Comparison of ENCODE assay signal across 8 cellular contexts in genomic region chr9:76810377-76810957, GRCh38. TPM values are rescaled to one million over a fixed set of nuclear protein-coding genes. Genes with fewer than 3 reads are reported as not detected.
DNase-seq lines count a peak whose midpoint lies in the region; ATAC-seq and TF ChIP-seq lines count a peak whose summit lies in the region.
"Had no signal": no experiment of that assay in that cellular context is flagged by ENCODE, and none has a peak within 500 bp of the region (broad histone marks: within the 10 kb centered on the region; RNA-seq: fewer than 3 reads in every experiment).

No MANE protein-coding gene starts in this region.

- no peak overlapping the region for H3K4me3 Mint-ChIP-seq in endodermal cell
- H3K4me3 Mint-ChIP-seq: activated naive CD4-positive, alpha-beta T cell treated with anti-CD3 and anti-CD28 coated beads, Interleukin-2, amount 50 U/mL, for 24 hours had no signal

- H3K79me1 ChIP-seq in mesenchymal stem cell (replicated peaks; ENCODE audit: low read length, poor library complexity, severe bottlenecking) = no peaks in the 10 kb centered on the region

- no peak overlapping the region for H3K4me3 ChIP-seq in Peyer's patch
- no peak overlapping the region for H3K4me3 ChIP-seq in endodermal cell (ENCODE audit: low read length)
- no peak overlapping the region for H3K4me3 ChIP-seq in mesenchymal stem cell (ENCODE audit: insufficient read depth in 1 of 2, low read depth in 1 of 2, low read length in 2 of 2)

- no peak overlapping the region for H2BK5ac ChIP-seq in mesenchymal stem cell (ENCODE audit: low read depth, low read length, poor library complexity, severe bottlenecking)

- TF ChIP-seq EP300 in Ishikawa (IDR thresholded peaks at IDR 0.05; ENCODE audit: borderline replicate concordance) = no peak

- H3K9me3 Mint-ChIP-seq in endodermal cell = no peaks in the 10 kb centered on the region
- H3K9me3 Mint-ChIP-seq: activated naive CD4-positive, alpha-beta T cell treated with anti-CD3 and anti-CD28 coated beads, Interleukin-2, amount 50 U/mL, for 24 hours had no signal

- peak; percentile 61 for ATAC-seq in GM19467 (IDR thresholded peaks at IDR 0.05; ENCODE audit: unreplicated experiment)

- H3K4me1 Mint-ChIP-seq in endodermal cell = no peaks in the 10 kb centered on the region
- H3K4me1 Mint-ChIP-seq: activated naive CD4-positive, alpha-beta T cell treated with anti-CD3 and anti-CD28 coated beads, Interleukin-2, amount 50 U/mL, for 24 hours had no signal

- DNase-seq in G401 (ENCODE audit: low spot score) (peak; percentile 73), Peyer's patch (peak in 1 of 3 donors; percentile 76), endodermal cell (peak; percentile 83), mesenchymal stem cell (peak; percentile 66), 8988T (no peak)

- no peak overlapping the region for H3K23ac ChIP-seq in mesenchymal stem cell (ENCODE audit: low read length in 2 of 2)

- TF ChIP-seq CTCF in Peyer's patch (IDR thresholded peaks at IDR 0.05) (peak in 5 of 6 experiments; percentile 45 to 97 (median 92)), endodermal cell (conservative IDR thresholded peaks at IDR 0.05) (peak; percentile 95)

- H2AFZ ChIP-seq in mesenchymal stem cell (ENCODE audit: low read depth, low read length) = no peak overlapping the region

- H3K18ac ChIP-seq in mesenchymal stem cell (ENCODE audit: low read depth in 1 of 2, low read length in 2 of 2) = no peak overlapping the region

- H2AK5ac ChIP-seq in mesenchymal stem cell (ENCODE audit: low read length, severe bottlenecking) = no peak overlapping the region

- no peaks in the 10 kb centered on the region for H3K36me3 ChIP-seq in Peyer's patch
- H3K36me3 ChIP-seq in endodermal cell (ENCODE audit: control insufficient read depth, insufficient read depth, low read length) = no peaks in the 10 kb centered on the region
- H3K36me3 ChIP-seq in mesenchymal stem cell (ENCODE audit: control insufficient read depth in 1 of 2, insufficient read depth in 2 of 2, low read depth in 1 of 2, low read length in 2 of 2) = peaks cover 0 to 7% of the 10 kb centered on the region in 2 experiments

- in situ Hi-C loops in G401 (cut with HindIII; ENCODE audit: low sequenced_read_pairs) = no loop called here

- peak; percentile 88 for TF ChIP-seq RAD21 in Ishikawa (IDR thresholded peaks at IDR 0.05; ENCODE audit: low read depth)

- peaks cover 5% of the 10 kb centered on the region for H3K27me3 Mint-ChIP-seq in endodermal cell (ENCODE audit: insufficient read depth)

- no peak overlapping the region for H3K14ac ChIP-seq in mesenchymal stem cell (ENCODE audit: low read length in 2 of 2)

- H3K27me3 ChIP-seq in Peyer's patch = no peaks in the 10 kb centered on the region
- no peaks in the 10 kb centered on the region for H3K27me3 ChIP-seq in endodermal cell (ENCODE audit: control insufficient read depth, insufficient read depth, low read length, poor library complexity, severe bottlenecking)
- no peaks in the 10 kb centered on the region for H3K27me3 ChIP-seq in mesenchymal stem cell (ENCODE audit: control insufficient read depth in 1 of 2, insufficient read depth in 1 of 2, low read length in 2 of 2)

- H3K4me1 ChIP-seq in Peyer's patch (no peaks in the 10 kb centered on the region), endodermal cell (ENCODE audit: control insufficient read depth, insufficient read depth, low read length) (no peaks in the 10 kb centered on the region), mesenchymal stem cell (ENCODE audit: control insufficient read depth, insufficient read depth, low read depth, low read length) (no peaks in the 10 kb centered on the region)

- no peak for TF ChIP-seq POLR2A in Peyer's patch (IDR thresholded peaks at IDR 0.05)

- no peak overlapping the region for H3K27ac Mint-ChIP-seq in endodermal cell
- H3K27ac Mint-ChIP-seq: activated naive CD4-positive, alpha-beta T cell treated with anti-CD3 and anti-CD28 coated beads, Interleukin-2, amount 50 U/mL, for 24 hours had no signal

- no peaks in the 10 kb centered on the region for H3K36me3 Mint-ChIP-seq in endodermal cell (ENCODE audit: low read depth)
- H3K36me3 Mint-ChIP-seq: activated naive CD4-positive, alpha-beta T cell treated with anti-CD3 and anti-CD28 coated beads, Interleukin-2, amount 50 U/mL, for 24 hours had no signal

- H4K91ac ChIP-seq in mesenchymal stem cell (ENCODE audit: low read length) = no peak overlapping the region

- no peak overlapping the region for H4K8ac ChIP-seq in mesenchymal stem cell (ENCODE audit: low read length)

- H3K4ac ChIP-seq in mesenchymal stem cell (ENCODE audit: low read depth in 1 of 2, low read length in 2 of 2) = no peak overlapping the region

- no peak overlapping the region for H2BK120ac ChIP-seq in mesenchymal stem cell (ENCODE audit: low read depth, low read length)

- no peaks in the 10 kb centered on the region for H3K9me3 ChIP-seq in Peyer's patch
- H3K9me3 ChIP-seq in endodermal cell (ENCODE audit: control insufficient read depth, low read length) = no peaks in the 10 kb centered on the region
- H3K9me3 ChIP-seq in mesenchymal stem cell (ENCODE audit: control insufficient read depth, low read length) = no peaks in the 10 kb centered on the region

- no peak overlapping the region for H3K4me2 ChIP-seq in mesenchymal stem cell (ENCODE audit: low read length, poor library complexity, severe bottlenecking)

- H2BK12ac ChIP-seq in mesenchymal stem cell (ENCODE audit: low read length in 2 of 2) = no peak overlapping the region

- no peak overlapping the region for H3K27ac ChIP-seq in Peyer's patch
- no peak overlapping the region for H3K27ac ChIP-seq in endodermal cell (ENCODE audit: low read depth, low read length)
- no peak overlapping the region for H3K27ac ChIP-seq in mesenchymal stem cell (ENCODE audit: low read length, poor library complexity, severe bottlenecking)

- H3K9ac ChIP-seq in endodermal cell (ENCODE audit: extremely low read depth, low read length, poor library complexity, severe bottlenecking) (no peak overlapping the region), mesenchymal stem cell (ENCODE audit: low read length) (no peak overlapping the region)

- WGBS in endodermal cell (ENCODE audit: insufficient coverage in 1 of 2, insufficient read length in 1 of 2), 2 experiments = 0 to 25% methylated on average over 1 to 2 of the region's 2 CpGs
- 0% methylated on average over 1 of the region's 2 CpGs for WGBS in mesenchymal stem cell

- no peak overlapping the region for H2BK15ac ChIP-seq in mesenchymal stem cell (ENCODE audit: low read depth, poor library complexity, severe bottlenecking)

TF ChIP-seq in Ishikawa, 13 proteins besides CTCF, POLR2A, EP300 and RAD21:
- TF ChIP-seq TAF1 (IDR thresholded peaks at IDR 0.05; ENCODE audit: low read depth) (no peak), REST (IDR thresholded peaks at IDR 0.05; ENCODE audit: low read depth) (no peak), EGR1 (IDR thresholded peaks at IDR 0.05) (no peak), TCF12 (IDR thresholded peaks at IDR 0.05; ENCODE audit: low read depth) (no peak), TEAD4 (IDR thresholded peaks at IDR 0.05) (no peak), ZBTB7A (IDR thresholded peaks at IDR 0.05; ENCODE audit: low read depth) (no peak), MAX (IDR thresholded peaks at IDR 0.05) (no peak), NFIC (IDR thresholded peaks at IDR 0.05) (no peak), USF1 (IDR thresholded peaks at IDR 0.05) (no peak), FOXM1 (IDR thresholded peaks at IDR 0.05; ENCODE audit: borderline replicate concordance, low read depth) (no peak), YY1 (IDR thresholded peaks at IDR 0.05; ENCODE audit: low read depth) (no peak), CREB1 (IDR thresholded peaks at IDR 0.05; ENCODE audit: low read depth) (no peak), CEBPB (IDR thresholded peaks at IDR 0.05) (no peak)

RNA-seq across cellular contexts. Expression of gene PCA3, which starts 46.2 kb away (rescaled TPM):
- total RNA-seq in G401 (2014; rRNA removed; shearing (Covaris generic)) = not detected in 2 replicates
- total RNA-seq in Peyer's patch (under 1 TPM in 1 of 4 donors, not detected in 3; 0.40 TPM), endodermal cell (not detected)
- not detected for polyA plus RNA-seq in endodermal cell (2013, experiment 1 of 2)
- polyA plus RNA-seq in endodermal cell (2013, experiment 2 of 2) = not detected
- not detected for polyA plus RNA-seq in mesenchymal stem cell (2013, experiment 1 of 2)
- polyA plus RNA-seq in mesenchymal stem cell (2013, experiment 2 of 2) = not detected
